Comparison of ENCODE assay signal across 10 cellular contexts in the genomic region with DNA sequence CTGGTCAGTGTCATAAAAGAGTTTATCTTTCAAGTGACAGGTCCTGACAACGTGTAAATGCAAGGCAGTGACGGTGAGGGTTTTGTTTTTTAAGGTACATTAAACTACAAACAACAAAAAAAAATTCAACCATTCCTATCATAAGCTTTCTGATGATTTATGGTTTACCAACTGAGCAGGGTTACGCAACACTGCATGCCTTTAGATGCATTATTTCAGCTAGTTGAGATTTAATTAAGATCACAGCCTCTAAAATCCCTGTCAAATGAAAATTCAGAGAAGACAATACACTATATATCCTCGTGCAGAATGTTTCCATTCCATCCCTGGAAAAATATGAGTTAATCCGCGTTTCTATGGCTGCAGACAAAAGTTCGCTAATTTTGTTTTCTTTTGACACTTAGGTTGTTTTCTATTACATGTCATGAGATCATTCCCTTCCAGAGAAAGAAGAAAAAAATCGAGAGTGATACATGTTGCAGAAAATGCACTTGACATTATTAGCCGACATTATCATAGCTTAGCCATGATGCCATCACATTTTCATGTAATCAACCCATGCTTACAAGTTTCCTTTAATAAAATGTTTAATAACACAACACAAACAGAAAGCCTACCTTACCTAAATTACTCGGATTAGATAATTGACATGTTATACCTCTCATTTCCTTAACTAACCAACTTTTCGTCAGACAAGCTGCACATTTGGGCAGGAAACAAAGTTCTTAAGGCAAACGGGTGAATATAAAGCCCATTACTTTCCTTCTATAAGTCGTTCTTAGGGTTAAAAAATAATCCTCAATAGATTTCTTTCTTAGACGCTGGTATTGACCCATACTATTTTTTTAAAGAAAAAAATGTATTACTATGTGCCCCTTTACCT.
DNase-seq lines count a peak whose midpoint lies in the region; ATAC-seq and TF ChIP-seq lines count a peak whose summit lies in the region.
"Had no signal": no experiment of that assay in that cellular context is flagged by ENCODE, and none has a peak within 500 bp of the region (broad histone marks: within the 10 kb centered on the region; RNA-seq: fewer than 3 reads in every experiment).

No MANE protein-coding gene starts in this region.

- peaks cover 47 to 70% (median 68%) of the 10 kb centered on the region in 7 donors for H3K4me1 Mint-ChIP-seq in naive thymus-derived CD4-positive, alpha-beta T cell

- H2AFZ ChIP-seq in Karpas-422 (ENCODE audit: low read length), result no peak overlapping the region

- peaks cover 97% of the 10 kb centered on the region for H3K79me2 ChIP-seq in Karpas-422 (ENCODE audit: low read length)

- POLR2A ChIA-PET in A673 (lab: Charles Lee; ENCODE audit: low non-redundant PET), result no interaction called here
- POLR2A ChIA-PET in naive thymus-derived CD4-positive, alpha-beta T cell (lab: Charles Lee), result interaction anchor here (0.6 to 6.3 kb wide), 15 partner anchors 8 to 520 kb away, joined by 3 to 48 read pairs (median 4); no protein-coding TSS in a partner anchor

- H3K36me3 ChIP-seq in A673 (ENCODE audit: insufficient read depth, low read length, poor library complexity, severe bottlenecking), result no peaks in the 10 kb centered on the region
- no peaks in the 10 kb centered on the region; the same call in 1 of the 2 replicates for H3K36me3 ChIP-seq in Karpas-422 (ENCODE audit: insufficient read depth, low read length)
- peaks cover 0 to 4% (median 0%) of the 10 kb centered on the region in 3 experiments for H3K36me3 ChIP-seq in naive thymus-derived CD4-positive, alpha-beta T cell (ENCODE audit: control insufficient read depth in 2 of 3, insufficient read depth in 3 of 3, low read length in 3 of 3)

- no TSS peak for BruUV-seq in A673 (replicated peaks; lab: Mats Ljungman, UMichigan)

- CTCF ChIA-PET in A673 (lab: Charles Lee), result no interaction called here
- CTCF ChIA-PET in naive thymus-derived CD4-positive, alpha-beta T cell (lab: Charles Lee), result interaction anchor here (0.5 to 2.1 kb wide), 11 partner anchors 8 to 516 kb away, joined by 3 to 8 read pairs (median 3); no protein-coding TSS in a partner anchor

- no peak overlapping the region; the same call in 1 of the 2 replicates for H3K9ac ChIP-seq in Karpas-422 (ENCODE audit: low read length)

- peak overlapping the region in 1 of 9 donors; percentile 81 for H3K27ac Mint-ChIP-seq in naive thymus-derived CD4-positive, alpha-beta T cell

- intact Hi-C loops in A673 (cut with micrococcal nuclease; ENCODE audit: unreplicated experiment), result loop anchor here (5.0 to 10.0 kb wide), 3 partner anchors 140 to 523 kb away; partner anchors contain the start of gene FOXP1
- intact Hi-C loops in naive thymus-derived CD4-positive, alpha-beta T cell (cut with micrococcal nuclease), result loop anchor here (1.0 to 10.0 kb wide), 7 partner anchors 12 to 1977 kb away; partner anchors contain the start of genes ARL6IP5 (in 1 of the 2) and UBA3 (in 1 of the 2)

- H3K4me3 ChIP-seq in A673 (ENCODE audit: low read depth, low read length, poor library complexity, severe bottlenecking) (peak overlapping the region; percentile 59), Karpas-422 (ENCODE audit: low read length) (peak overlapping the region; percentile 69; the same call in 1 of the 2 replicates)
- H3K4me3 ChIP-seq in naive thymus-derived CD4-positive, alpha-beta T cell (ENCODE audit: low read length), result peak overlapping the region; percentile 74

- H3K4me2 ChIP-seq in Karpas-422 (ENCODE audit: low read depth, low read length, poor library complexity, severe bottlenecking), result peak overlapping the region; percentile 82

- no peaks in the 10 kb centered on the region for H3K27me3 ChIP-seq in A673 (replicated peaks; ENCODE audit: insufficient read depth, low read depth, low read length, poor library complexity)
- no peaks in the 10 kb centered on the region for H3K27me3 ChIP-seq in Karpas-422 (ENCODE audit: low read length)
- H3K27me3 ChIP-seq in naive thymus-derived CD4-positive, alpha-beta T cell (ENCODE audit: control insufficient read depth in 2 of 2, insufficient read depth in 2 of 2, low read length in 2 of 2), result no peaks in the 10 kb centered on the region

- ATAC-seq in naive thymus-derived CD4-positive, alpha-beta T cell, result no peak
- ATAC-seq in GM18858 (IDR thresholded peaks at IDR 0.05; ENCODE audit: unreplicated experiment), result no peak

- H4K20me1 ChIP-seq in Karpas-422 (ENCODE audit: insufficient read depth, low read depth, low read length), result peaks cover 40% of the 10 kb centered on the region; the same call in 1 of the 2 replicates

- no peak for DNase-seq in A673 (ENCODE audit: low spot score)
- no peak for DNase-seq in Karpas-422
- DNase-seq in dermis blood vessel endothelial cell, result peak; percentile 45
- DNase-seq in naive thymus-derived CD4-positive, alpha-beta T cell, result no peak
- no peak for DNase-seq in NOMO-1 (lab: John Stamatoyannopoulos, UW; ENCODE audit: unreplicated experiment in 2 of 2)
- no peak for DNase-seq in NCI-H774 (lab: John Stamatoyannopoulos, UW)
- no peak for DNase-seq in NCI-H446 treated with DMSO at 0.1 percent for 48 hours (lab: John Stamatoyannopoulos, UW)
- DNase-seq: activated CD4-positive, alpha-beta T cell treated with anti-CD3 and anti-CD28 coated beads, Interleukin-2, amount 50 U/mL, for 4 hours; NCI-H524 treated with DMSO at 0.1 percent for 48 hours had no signal

- H3K9me2 ChIP-seq in Karpas-422 (replicated peaks; ENCODE audit: insufficient read depth, low read length), result no peaks in the 10 kb centered on the region

- H3K4me1 ChIP-seq in A673 (ENCODE audit: insufficient read depth, low read length, poor library complexity, severe bottlenecking) (peaks cover 59% of the 10 kb centered on the region), Karpas-422 (ENCODE audit: low read length) (peaks cover 91% of the 10 kb centered on the region)
- H3K4me1 ChIP-seq in naive thymus-derived CD4-positive, alpha-beta T cell (ENCODE audit: control insufficient read depth in 2 of 2, insufficient read depth in 2 of 2, low read length in 2 of 2), result peaks cover 57 to 59% of the 10 kb centered on the region in 2 donors

- H3K9me3 Mint-ChIP-seq in naive thymus-derived CD4-positive, alpha-beta T cell, result peaks cover 0 to 2% (median 0%) of the 10 kb centered on the region in 11 donors

- no peaks in the 10 kb centered on the region for H3K9me3 ChIP-seq in A673 (ENCODE audit: low read depth, low read length, poor library complexity, severe bottlenecking)
- no peaks in the 10 kb centered on the region for H3K9me3 ChIP-seq in Karpas-422 (ENCODE audit: low read length)
- no peaks in the 10 kb centered on the region for H3K9me3 ChIP-seq in naive thymus-derived CD4-positive, alpha-beta T cell (ENCODE audit: control insufficient read depth in 2 of 3, low read length in 3 of 3)

- H3K4me3 Mint-ChIP-seq in naive thymus-derived CD4-positive, alpha-beta T cell, result peak overlapping the region in 1 of 10 donors; percentile 85

- no peak overlapping the region for H3K27ac ChIP-seq in A673 (ENCODE audit: low read depth, low read length, poor library complexity, severe bottlenecking)
- H3K27ac ChIP-seq in Karpas-422 (ENCODE audit: low read length), result peak overlapping the region; percentile 82
- peak overlapping the region; percentile 82 for H3K27ac ChIP-seq in naive thymus-derived CD4-positive, alpha-beta T cell (ENCODE audit: low read depth, low read length)

- H3K36me3 Mint-ChIP-seq in naive thymus-derived CD4-positive, alpha-beta T cell, result peaks cover 0 to 2% (median 0%) of the 10 kb centered on the region in 5 donors

- peaks cover 0 to 1% (median 0%) of the 10 kb centered on the region in 5 donors for H3K27me3 Mint-ChIP-seq in naive thymus-derived CD4-positive, alpha-beta T cell

- no peak for TF ChIP-seq CTCF in A673 (conservative IDR thresholded peaks at IDR 0.05; ENCODE audit: low read depth, low read length)
